ENCODE assay signal across 16 cellular contexts in the genomic region with DNA sequence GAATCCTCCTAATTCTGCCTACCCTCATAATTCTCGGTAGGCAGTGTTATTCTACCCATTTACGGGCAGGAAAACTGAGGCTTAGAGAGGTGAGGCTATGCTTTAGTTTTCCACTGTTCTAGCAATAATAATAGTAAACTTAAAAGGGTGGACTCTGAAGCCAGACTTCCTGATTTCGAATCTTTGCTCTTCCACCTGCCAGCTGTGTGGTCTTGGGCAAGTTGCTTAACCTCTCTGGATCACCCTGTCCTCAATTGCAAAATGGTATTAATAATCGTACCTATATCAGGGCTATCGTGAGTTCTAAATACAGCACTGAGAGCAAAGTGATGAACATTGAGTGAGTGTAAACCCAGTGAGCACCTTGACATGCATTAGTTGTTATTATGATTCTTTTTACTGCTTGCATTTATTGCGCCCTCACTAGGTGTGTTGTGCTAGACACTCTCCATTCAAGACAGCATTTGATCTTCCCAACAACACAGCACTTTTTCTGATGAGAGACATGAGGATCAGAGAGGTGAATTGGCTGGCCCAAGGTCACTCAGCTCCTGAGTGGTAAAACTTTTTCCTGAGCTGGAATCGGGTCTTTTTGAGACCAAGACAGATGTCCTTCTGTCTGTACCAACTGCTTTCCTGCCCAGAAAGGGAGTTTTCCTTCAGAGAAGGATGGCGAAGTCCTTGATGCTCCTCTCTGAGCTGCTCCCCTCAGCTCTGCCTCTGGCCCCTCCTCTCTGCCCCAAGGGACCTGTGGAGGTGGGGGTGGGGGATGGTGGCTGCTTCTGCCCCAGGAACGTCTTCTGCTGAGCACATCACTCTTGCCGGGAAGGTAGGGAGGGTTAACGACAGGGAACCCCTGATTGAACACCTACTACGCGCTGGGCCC.
"Had no signal": no experiment of that assay in that cellular context is flagged by ENCODE, and none has a peak within 500 bp of the region (broad histone marks: within the 10 kb centered on the region; RNA-seq: fewer than 3 reads in every experiment).

No MANE protein-coding gene starts in this region.

- H3K4me3 Mint-ChIP-seq: activated CD4-positive, alpha-beta T cell treated with anti-CD3 and anti-CD28 coated beads, Interleukin-2, amount 10 ng/mL, durations not matched to agents 24 days and 14 days; activated CD8-positive, alpha-beta T cell treated with anti-CD3 and anti-CD28 coated beads, Interleukin-2, amount 10 ng/mL, durations not matched to agents 7 days and 5 days; activated naive CD4-positive, alpha-beta T cell treated with anti-CD3 and anti-CD28 coated beads for 36 hours; activated T-cell treated with anti-CD3 and anti-CD28 coated beads, Interleukin-2, amount 50 U/mL, for 24 hours; central memory CD8-positive, alpha-beta T cell had no signal

- H3K4me1 Mint-ChIP-seq: activated CD4-positive, alpha-beta T cell treated with anti-CD3 and anti-CD28 coated beads, Interleukin-2, amount 10 ng/mL, durations not matched to agents 24 days and 14 days; central memory CD8-positive, alpha-beta T cell had no signal

- H3K9me3 ChIP-seq: left ventricle myocardium inferior, neutrophil, pancreas, testis, upper lobe of left lung had no signal

- H3K4me3 ChIP-seq: coronary artery, left ventricle myocardium inferior, pancreas, smooth muscle cell, testis, upper lobe of left lung had no signal

- H3K9me3 Mint-ChIP-seq: activated CD4-positive, alpha-beta T cell treated with anti-CD3 and anti-CD28 coated beads, Interleukin-2, amount 10 ng/mL, durations not matched to agents 24 days and 14 days; activated naive CD4-positive, alpha-beta T cell treated with anti-CD3 and anti-CD28 coated beads for 36 hours; activated T-cell treated with anti-CD3 and anti-CD28 coated beads, Interleukin-2, amount 50 U/mL, for 24 hours; central memory CD8-positive, alpha-beta T cell had no signal

- ATAC-seq: activated CD8-positive, alpha-beta T cell treated with anti-CD3 and anti-CD28 coated beads, Interleukin-2, amount 10 ng/mL, durations not matched to agents 7 days and 5 days; pancreas; sciatic nerve had no signal

- H3K27ac ChIP-seq: brain microvascular endothelial cell, coronary artery, left ventricle myocardium inferior, neutrophil, pancreas, testis, upper lobe of left lung had no signal

- H3K36me3 ChIP-seq: brain microvascular endothelial cell, left ventricle myocardium inferior, neutrophil, pancreas, upper lobe of left lung had no signal

- H3K27ac Mint-ChIP-seq: activated CD4-positive, alpha-beta T cell treated with anti-CD3 and anti-CD28 coated beads, Interleukin-2, amount 10 ng/mL, durations not matched to agents 24 days and 14 days; activated CD8-positive, alpha-beta T cell treated with anti-CD3 and anti-CD28 coated beads, Interleukin-2, amount 10 ng/mL, durations not matched to agents 7 days and 5 days; activated naive CD4-positive, alpha-beta T cell treated with anti-CD3 and anti-CD28 coated beads for 36 hours; activated T-cell treated with anti-CD3 and anti-CD28 coated beads, Interleukin-2, amount 50 U/mL, for 24 hours had no signal

- H3K4me2 ChIP-seq: smooth muscle cell had no signal

- H3K27me3 ChIP-seq: testis had no signal

- DNase-seq: activated CD4-positive, alpha-beta T cell treated with anti-CD3 and anti-CD28 coated beads, Interleukin-2, amount 10 ng/mL, durations not matched to agents 24 days and 14 days; activated CD8-positive, alpha-beta T cell treated with anti-CD3 and anti-CD28 coated beads, Interleukin-2, amount 10 ng/mL, durations not matched to agents 7 days and 5 days; activated naive CD4-positive, alpha-beta T cell treated with anti-CD3 and anti-CD28 coated beads for 36 hours; activated T-cell treated with anti-CD3 and anti-CD28 coated beads, Interleukin-2, amount 50 U/mL, for 24 hours; brain microvascular endothelial cell; left ventricle myocardium inferior; pancreas; stimulated activated CD4-positive, alpha-beta T cell treated with anti-CD3 and anti-CD28 coated beads, Interleukin-4, amount 100 ng/mL, for 1 hour; T-helper 9 cell; testis; upper lobe of left lung had no signal
